Comparison of ENCODE assay signal across 8 cellular contexts in the genomic region with DNA sequence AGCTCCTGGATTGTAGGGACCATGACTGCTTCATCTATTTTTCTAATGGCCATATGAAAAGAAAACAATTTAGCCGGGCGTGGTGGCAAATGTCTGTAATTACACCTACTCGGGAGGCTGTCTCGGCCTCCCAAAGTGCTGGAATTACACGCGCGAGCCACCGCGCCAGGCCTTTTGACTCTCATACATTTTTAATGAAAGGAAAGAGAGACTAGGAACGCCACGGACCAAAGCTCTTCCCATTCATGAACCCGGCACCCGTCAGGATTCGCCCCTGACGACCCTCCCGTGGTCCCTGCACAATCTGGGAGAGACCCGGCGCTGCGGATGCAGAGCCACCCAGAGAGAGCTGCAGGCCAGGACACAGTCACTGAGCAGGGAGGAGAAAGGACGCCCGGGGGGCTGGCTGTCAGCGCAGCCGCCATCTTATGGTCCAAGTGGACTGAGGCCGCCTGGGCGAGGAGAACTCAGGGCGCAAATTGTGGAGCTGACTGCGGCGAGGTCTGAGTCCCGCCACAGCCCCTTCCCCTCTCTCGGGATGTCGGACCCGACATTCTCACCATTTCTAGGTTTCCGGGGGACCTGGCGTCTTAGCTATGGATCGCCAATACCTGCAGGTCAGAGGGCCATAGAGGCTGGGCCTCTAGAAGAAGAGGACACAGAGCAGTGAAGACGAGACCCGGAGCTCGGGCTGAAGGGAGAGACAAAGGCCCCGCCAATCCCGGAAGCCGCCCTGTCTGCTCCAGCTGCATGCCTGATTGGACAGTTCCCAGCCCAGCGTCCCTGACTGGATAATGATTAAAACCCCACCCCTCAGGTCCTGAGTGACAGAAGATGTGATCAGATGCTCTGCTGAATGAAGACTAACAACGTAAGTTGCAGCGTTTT. TPM values are rescaled to one million over a fixed set of nuclear protein-coding genes. Genes with fewer than 3 reads are reported as not detected.
A peak's percentile ranks its signal among the peaks of the same experiment; 100 is the strongest.
DNase-seq lines count a peak whose midpoint lies in the region; FAIRE-seq and TF ChIP-seq lines count a peak whose summit lies in the region.

A gene (minus strand): TSS at position 705 of the 888 bp plus-strand sequence. CDS start 142 bp downstream, at position 563.

- H3K4me3 Mint-ChIP-seq in T-helper 2 cell treated with Interferon-gamma antibody and Interleukin-4, amounts not matched to agents 5 μg/mL and 100 μg/mL, for 36 hours: peak within 1 kb of the TSS; percentile 94
- H3K4me3 Mint-ChIP-seq in brain: peak within 1 kb of the TSS; percentile 91 to 97 (median 95)

- H3K27ac ChIP-seq in skeletal muscle tissue (ENCODE audit: low read depth, low read length): peak within 1 kb of the TSS; percentile 40

- H3K9ac ChIP-seq in iPS-15b (ENCODE audit: low read depth, low read length): peak within 1 kb of the TSS; percentile 79
- H3K9ac ChIP-seq in skeletal muscle tissue (ENCODE audit: low read depth in 1 of 3, low read length in 3 of 3): peak within 1 kb of the TSS; percentile 72 to 76 (median 74)

- H3K27me3 Mint-ChIP-seq in T-helper 2 cell treated with Interferon-gamma antibody and Interleukin-4, amounts not matched to agents 5 μg/mL and 100 μg/mL, for 36 hours (ENCODE audit: low read depth): no peaks in the 10 kb centered on the region
- peaks cover 9% of the 10 kb centered on the region for H3K27me3 Mint-ChIP-seq in brain

- TF ChIP-seq CTCF in brain (conservative IDR thresholded peaks at IDR 0.05): no peak

- no peaks in the 10 kb centered on the region for H3K9me3 ChIP-seq in iPS-15b (ENCODE audit: control insufficient read depth, insufficient read depth, low read length)
- H3K9me3 ChIP-seq in skeletal muscle tissue (ENCODE audit: control insufficient read depth in 3 of 3, low read length in 3 of 3): no peaks in the 10 kb centered on the region

- peak; percentile 98 for FAIRE-seq in H54 (lab: Jason Lieb, UNC)
- FAIRE-seq in urothelium cell line (lab: Jason Lieb, UNC): no peak

- H3K4me1 Mint-ChIP-seq in T-helper 2 cell treated with Interferon-gamma antibody and Interleukin-4, amounts not matched to agents 5 μg/mL and 100 μg/mL, for 36 hours (ENCODE audit: low read depth): peaks cover 9% of the 10 kb centered on the region
- peaks cover 8% of the 10 kb centered on the region for H3K4me1 Mint-ChIP-seq in brain

- peaks cover 26% of the 10 kb centered on the region for H3K9me3 Mint-ChIP-seq in T-helper 2 cell treated with Interferon-gamma antibody and Interleukin-4, amounts not matched to agents 5 μg/mL and 100 μg/mL, for 36 hours
- peaks cover 9 to 36% (median 22%) of the 10 kb centered on the region in 5 experiments for H3K9me3 Mint-ChIP-seq in brain

- H3K36me3 Mint-ChIP-seq in T-helper 2 cell treated with Interferon-gamma antibody and Interleukin-4, amounts not matched to agents 5 μg/mL and 100 μg/mL, for 36 hours (ENCODE audit: low read depth): peaks cover 25% of the 10 kb centered on the region
- H3K36me3 Mint-ChIP-seq in brain: peaks cover 28% of the 10 kb centered on the region

- no peaks in the 10 kb centered on the region for H3K4me1 ChIP-seq in iPS-15b (ENCODE audit: control insufficient read depth, insufficient read depth, low read length)
- H3K4me1 ChIP-seq in skeletal muscle tissue (ENCODE audit: control insufficient read depth in 3 of 3, insufficient read depth in 3 of 3, low read length in 3 of 3): no peaks in the 10 kb centered on the region

- peak within 1 kb of the TSS; percentile 89 for H3K27ac Mint-ChIP-seq in T-helper 2 cell treated with Interferon-gamma antibody and Interleukin-4, amounts not matched to agents 5 μg/mL and 100 μg/mL, for 36 hours
- H3K27ac Mint-ChIP-seq in brain: peak within 1 kb of the TSS; percentile 76 to 99 (median 95)

- H3K4me3 ChIP-seq in iPS-15b (ENCODE audit: low read depth, low read length): peak within 1 kb of the TSS; percentile 95
- H3K4me3 ChIP-seq in skeletal muscle tissue (ENCODE audit: low read length in 3 of 3): peak within 1 kb of the TSS; percentile 67 to 78 (median 75)

- no peaks in the 10 kb centered on the region for H3K36me3 ChIP-seq in iPS-15b (ENCODE audit: control insufficient read depth, insufficient read depth, low read length)
- H3K36me3 ChIP-seq in skeletal muscle tissue (ENCODE audit: control insufficient read depth in 3 of 3, insufficient read depth in 3 of 3, low read length in 3 of 3): no peaks in the 10 kb centered on the region

- peaks cover 8% of the 10 kb centered on the region for H3K27me3 ChIP-seq in iPS-15b (ENCODE audit: control insufficient read depth, insufficient read depth, low read length)
- H3K27me3 ChIP-seq in skeletal muscle tissue (ENCODE audit: control insufficient read depth in 3 of 3, insufficient read depth in 3 of 3, low read length in 3 of 3): no peaks in the 10 kb centered on the region

- DNase-seq in GDM1 (lab: John Stamatoyannopoulos, UW) (peak; percentile 87), H54 (ENCODE audit: insufficient read length, low spot score) (peak; percentile 72), NCI-H1092 (lab: John Stamatoyannopoulos, UW) (peak; percentile 88), urothelium cell line (ENCODE audit: low spot score) (no peak)
- peak; percentile 82 for DNase-seq in T-helper 2 cell treated with Interferon-gamma antibody and Interleukin-4, amounts not matched to agents 5 μg/mL and 100 μg/mL, for 36 hours (ENCODE audit: low spot score)

- no peak for TF ChIP-seq POLR2A in H54 (IDR thresholded peaks at IDR 0.05; ENCODE audit: low read depth, low read length)

RNA-seq across cellular contexts. Expression of the gene that starts here (rescaled TPM):
- 1.1 TPM for polyA plus RNA-seq in brain (ENCODE audit: insufficient read depth, low read depth, low replicate concordance)
- total RNA-seq in skeletal muscle tissue: 1.6 TPM
